In genomic region chr3:27626596-27627118, GRCh38 we compare ENCODE assay signal across 17 cellular contexts.
DNase-seq lines count a peak whose midpoint lies in the region; ATAC-seq, FAIRE-seq and TF ChIP-seq lines count a peak whose summit lies in the region.
"Had no signal": no experiment of that assay in that cellular context is flagged by ENCODE, and none has a peak within 500 bp of the region (broad histone marks: within the 10 kb centered on the region; RNA-seq: fewer than 3 reads in every experiment).

No MANE protein-coding gene starts in this region.

- DNase-seq in A549 (ENCODE audit: low read depth in 1 of 2, low spot score in 1 of 2) (no peak), HFFc6 (no peak), neural crest cell (ENCODE audit: low read depth, low spot score) (no peak), H4 (ENCODE audit: low spot score) (no peak), inferior parietal cortex (ENCODE audit: extremely low spot score) (no peak), urothelium cell line (ENCODE audit: low spot score) (no peak)
- no peak for DNase-seq in activated T-helper 1 cell treated with anti-CD3 and anti-CD28 coated beads, Interleukin-12 subunit alpha, Interleukin-12 subunit beta, Interleukin-2, Interleukin-4 antibody, amounts not matched to agents 30 ng/mL and 10 ng/mL and 1 ng/mL, durations not matched to agents 14 hours and 24 hours and 36 hours (ENCODE audit: low spot score)
- DNase-seq: CD8-positive, alpha-beta T cell; GF-D8; GM23248; NCI-H1105; NCI-H1694 treated with DMSO at 0.1 percent for 48 hours; NCI-H748 treated with DMSO at 0.1 percent for 48 hours had no signal

- H3K27ac Mint-ChIP-seq in HFFc6 (peak overlapping the region; percentile 44; the same call in 1 of the 2 replicates), neural crest cell (ENCODE audit: unreplicated experiment) (peak overlapping the region; percentile 28)
- H3K27ac Mint-ChIP-seq in activated T-helper 1 cell treated with anti-CD3 and anti-CD28 coated beads, Interleukin-12 subunit alpha, Interleukin-12 subunit beta, Interleukin-2, Interleukin-4 antibody, amounts not matched to agents 30 ng/mL and 10 ng/mL and 1 ng/mL, durations not matched to agents 14 hours and 24 hours and 36 hours = no peak overlapping the region
- H3K27ac Mint-ChIP-seq: CD8-positive, alpha-beta T cell had no signal

- H3K4me3 ChIP-seq in A549 = no peak overlapping the region
- peak overlapping the region; percentile 51 to 54 for H3K4me3 ChIP-seq in duodenal mucosa (ENCODE audit: low read depth in 1 of 2, low read length in 2 of 2)
- H3K4me3 ChIP-seq: GM23248, MG63 had no signal

- H3K36me3 Mint-ChIP-seq in HFFc6 (ENCODE audit: low read depth) (no peaks in the 10 kb centered on the region), neural crest cell (ENCODE audit: low read depth) (no peaks in the 10 kb centered on the region)
- peaks cover 4% of the 10 kb centered on the region for H3K36me3 Mint-ChIP-seq in activated T-helper 1 cell treated with anti-CD3 and anti-CD28 coated beads, Interleukin-12 subunit alpha, Interleukin-12 subunit beta, Interleukin-2, Interleukin-4 antibody, amounts not matched to agents 30 ng/mL and 10 ng/mL and 1 ng/mL, durations not matched to agents 14 hours and 24 hours and 36 hours (ENCODE audit: low read depth)
- H3K36me3 Mint-ChIP-seq: CD8-positive, alpha-beta T cell had no signal

- no peaks in the 10 kb centered on the region for H3K9me3 Mint-ChIP-seq in HFFc6
- H3K9me3 Mint-ChIP-seq in neural crest cell = peaks cover 3% of the 10 kb centered on the region
- peaks cover 5% of the 10 kb centered on the region for H3K9me3 Mint-ChIP-seq in activated T-helper 1 cell treated with anti-CD3 and anti-CD28 coated beads, Interleukin-12 subunit alpha, Interleukin-12 subunit beta, Interleukin-2, Interleukin-4 antibody, amounts not matched to agents 30 ng/mL and 10 ng/mL and 1 ng/mL, durations not matched to agents 14 hours and 24 hours and 36 hours
- H3K9me3 Mint-ChIP-seq: CD8-positive, alpha-beta T cell had no signal

- H3K9ac ChIP-seq in duodenal mucosa (ENCODE audit: low read depth in 1 of 2, low read length in 2 of 2) = peak overlapping the region in 1 of 2 donors; percentile 40
- H3K9ac ChIP-seq: GM23248 had no signal

- CTCF ChIA-PET in A549 (lab: Yijun Ruan, JAX) = interaction anchor here (0.8 to 2.5 kb wide), 3 partner anchors 15 to 55 kb away, joined by 3 to 7 read pairs (median 5); no protein-coding TSS in a partner anchor

- TF ChIP-seq EP300 in A549 (IDR thresholded peaks at IDR 0.05) = no peak

- TF ChIP-seq POLR2A in A549 (IDR thresholded peaks at IDR 0.05; ENCODE audit: low read length) = no peak

- FAIRE-seq in A549 (lab: Jason Lieb, UNC) (no peak), urothelium cell line (lab: Jason Lieb, UNC) (no peak)
- FAIRE-seq: D721Med had no signal

- peaks cover 82% of the 10 kb centered on the region for H3K4me1 ChIP-seq in A549
- H3K4me1 ChIP-seq in duodenal mucosa (ENCODE audit: control insufficient read depth in 1 of 2, insufficient read depth in 2 of 2, low read length in 2 of 2) = peaks cover 32 to 37% of the 10 kb centered on the region in 2 donors

- intact Hi-C loops in activated T-helper 1 cell treated with anti-CD3 and anti-CD28 coated beads, Interleukin-12 subunit alpha, Interleukin-12 subunit beta, Interleukin-2, Interleukin-4 antibody, amounts not matched to agents 30 ng/mL and 10 ng/mL and 1 ng/mL, durations not matched to agents 14 hours and 24 hours and 36 hours (cut with micrococcal nuclease) = no loop called here

- TF ChIP-seq CTCF in A549 (IDR thresholded peaks at IDR 0.05) (no peak), HFFc6 (IDR thresholded peaks at IDR 0.05) (no peak), neural crest cell (conservative IDR thresholded peaks at IDR 0.05) (no peak)

- H3K27ac ChIP-seq in A549 (peak overlapping the region; percentile 30 to 70), duodenal mucosa (ENCODE audit: low read depth, low read length) (no peak overlapping the region)
- H3K27ac ChIP-seq: GM23248 had no signal

- 28% methylated on average over 8 of the region's 8 CpGs for WGBS in A549 (ENCODE audit: missing lambda C conversion rate)

- no peaks in the 10 kb centered on the region for H3K27me3 ChIP-seq in duodenal mucosa (ENCODE audit: control insufficient read depth in 1 of 2, insufficient read depth in 2 of 2, low read length in 2 of 2)
- H3K27me3 ChIP-seq: MG63 had no signal

- H3K4me3 Mint-ChIP-seq in HFFc6 (peak overlapping the region; percentile 32), neural crest cell (no peak overlapping the region)
- no peak overlapping the region for H3K4me3 Mint-ChIP-seq in activated T-helper 1 cell treated with anti-CD3 and anti-CD28 coated beads, Interleukin-12 subunit alpha, Interleukin-12 subunit beta, Interleukin-2, Interleukin-4 antibody, amounts not matched to agents 30 ng/mL and 10 ng/mL and 1 ng/mL, durations not matched to agents 14 hours and 24 hours and 36 hours
- H3K4me3 Mint-ChIP-seq: CD8-positive, alpha-beta T cell had no signal

- peak overlapping the region; percentile 61 for H3K4me2 ChIP-seq in A549

- H3K9me3 ChIP-seq in A549 = no peaks in the 10 kb centered on the region; the same call in 2 of the 3 replicates
- no peaks in the 10 kb centered on the region for H3K9me3 ChIP-seq in duodenal mucosa (ENCODE audit: control insufficient read depth in 1 of 2, low read length in 2 of 2)
- H3K9me3 ChIP-seq: MG63 had no signal

- no peak for TF ChIP-seq RAD21 in A549 (conservative IDR thresholded peaks at IDR 0.05 in 1 of 2, IDR thresholded peaks at IDR 0.05 in 1 of 2)

- no peaks in the 10 kb centered on the region for H3K27me3 Mint-ChIP-seq in HFFc6 (ENCODE audit: insufficient read depth)
- H3K27me3 Mint-ChIP-seq in neural crest cell (ENCODE audit: low read depth) = no peaks in the 10 kb centered on the region
- H3K27me3 Mint-ChIP-seq in activated T-helper 1 cell treated with anti-CD3 and anti-CD28 coated beads, Interleukin-12 subunit alpha, Interleukin-12 subunit beta, Interleukin-2, Interleukin-4 antibody, amounts not matched to agents 30 ng/mL and 10 ng/mL and 1 ng/mL, durations not matched to agents 14 hours and 24 hours and 36 hours (ENCODE audit: insufficient read depth) = no peaks in the 10 kb centered on the region

- POLR2A ChIA-PET in A549 (lab: Yijun Ruan, JAX) = interaction anchor here (0.7 kb wide), 1 partner anchor 142 kb away, joined by 4 read pairs; the partner anchor contains the start of gene SLC4A7

- H3K4me1 Mint-ChIP-seq in HFFc6 (ENCODE audit: low read depth) (peaks cover 88% of the 10 kb centered on the region), neural crest cell (no peaks in the 10 kb centered on the region)
- peaks cover 42% of the 10 kb centered on the region for H3K4me1 Mint-ChIP-seq in activated T-helper 1 cell treated with anti-CD3 and anti-CD28 coated beads, Interleukin-12 subunit alpha, Interleukin-12 subunit beta, Interleukin-2, Interleukin-4 antibody, amounts not matched to agents 30 ng/mL and 10 ng/mL and 1 ng/mL, durations not matched to agents 14 hours and 24 hours and 36 hours (ENCODE audit: low read depth)

- H3K36me3 ChIP-seq in duodenal mucosa (ENCODE audit: control insufficient read depth in 1 of 2, insufficient read depth in 2 of 2, low read length in 2 of 2) = no peaks in the 10 kb centered on the region
- H3K36me3 ChIP-seq: MG63 had no signal

- ATAC-seq in A549 = peak in 1 of 2 experiments; percentile 27; a peak in 3 of 6 replicates
- ATAC-seq: CD8-positive, alpha-beta T cell; PC-3 had no signal

TF ChIP-seq in A549, 52 proteins besides CTCF, POLR2A, EP300 and RAD21:
- TF ChIP-seq GATA3 (IDR thresholded peaks at IDR 0.05; ENCODE audit: borderline replicate concordance) = no peak
